1 cellular context compared by ENCODE assay signal in genomic region chr17:12050646-12051225, GRCh38.
TF ChIP-seq lines count a peak whose summit lies in the region.

No MANE protein-coding gene starts in this region.

TF ChIP-seq in GM23338, 12 proteins besides CTCF, POLR2A, EP300 and RAD21 (continued from another document):
- TF ChIP-seq REST (IDR thresholded peaks at IDR 0.05; ENCODE audit: unreplicated experiment) (no peak), ZNF331 (CRISPR knock-in tag; IDR thresholded peaks at IDR 0.05; ENCODE audit: low read depth) (no peak), ETS1 (IDR thresholded peaks at IDR 0.05) (no peak), ZNF114 (CRISPR knock-in tag; IDR thresholded peaks at IDR 0.05) (no peak), EZH2phosphoT487 (IDR thresholded peaks at IDR 0.05; ENCODE audit: unreplicated experiment) (no peak)
